ENCODE assay signal across 19 cellular contexts in the genomic region with DNA sequence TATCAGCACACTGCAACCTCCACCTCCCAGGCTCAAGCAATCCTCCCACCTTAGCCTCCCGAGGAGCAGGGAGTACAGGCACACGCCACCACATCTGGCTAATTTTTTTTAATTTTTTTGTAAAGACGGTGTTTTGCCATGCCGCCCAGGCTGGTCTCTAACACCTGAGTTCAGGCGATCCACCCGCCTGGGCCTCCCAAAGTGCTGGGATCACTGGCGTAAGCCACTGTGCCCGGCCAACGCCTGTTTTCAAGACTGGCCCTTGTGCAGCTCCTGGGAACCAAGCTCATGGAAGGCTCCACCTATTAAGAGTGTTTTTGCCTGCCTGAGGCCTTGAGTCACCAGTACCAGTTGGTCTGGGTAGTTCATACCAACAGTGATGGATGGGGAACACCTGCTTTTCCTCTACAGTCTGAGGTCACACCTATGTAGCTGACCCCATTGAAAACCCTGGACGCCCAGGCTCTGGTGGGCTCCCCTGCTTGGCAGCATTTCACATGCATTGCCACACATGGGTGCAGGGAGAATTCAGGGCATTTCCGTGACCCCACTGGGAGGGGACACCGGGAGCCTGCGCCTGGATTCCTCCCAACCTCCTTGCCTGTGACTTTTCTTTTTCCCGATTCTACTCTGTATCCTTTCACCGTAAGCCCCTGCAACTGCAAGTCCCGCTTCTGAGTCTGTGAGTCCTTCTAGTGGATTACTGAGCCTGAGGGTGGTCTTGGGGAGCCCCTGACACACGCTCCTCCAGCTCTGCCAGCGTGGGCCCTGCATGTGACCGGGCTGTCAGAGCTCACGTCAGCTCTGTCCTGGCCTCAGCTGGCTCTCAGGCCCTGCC.
A peak's percentile ranks its signal among the peaks of the same experiment; 100 is the strongest.
DNase-seq lines count a peak whose midpoint lies in the region; ATAC-seq and TF ChIP-seq lines count a peak whose summit lies in the region.
"Had no signal": no experiment of that assay in that cellular context is flagged by ENCODE, and none has a peak within 500 bp of the region (broad histone marks: within the 10 kb centered on the region; RNA-seq: fewer than 3 reads in every experiment).

No MANE protein-coding gene starts in this region.

- no peak overlapping the region for H3K27ac ChIP-seq in endodermal cell (ENCODE audit: low read depth, low read length)

- no peak for TF ChIP-seq CTCF in endodermal cell (conservative IDR thresholded peaks at IDR 0.05)

- H3K9me3 ChIP-seq in endodermal cell (ENCODE audit: control insufficient read depth, low read length) = no peaks in the 10 kb centered on the region

- no peak overlapping the region for H3K9ac ChIP-seq in endodermal cell (ENCODE audit: extremely low read depth, low read length, poor library complexity, severe bottlenecking)

- DNase-seq in activated gamma-delta T cell treated with Interleukin-2 at 50 U/mL for 16 hours (peak; percentile 1), activated gamma-delta T cell (lab: John Stamatoyannopoulos, UW) (no peak), endodermal cell (peak; percentile 24), myocyte (ENCODE audit: low read depth) (peak; percentile 92), ureter (ENCODE audit: low spot score) (peak; percentile 36), NCI-H1436 (lab: John Stamatoyannopoulos, UW) (no peak)
- no peak for DNase-seq in stimulated activated CD4-positive, alpha-beta T cell treated with anti-CD3 and anti-CD28 coated beads, Interleukin-2, amount 100 ng/mL, for 48 hours
- DNase-seq: DMS79; H9; NCI-H1417 treated with DMSO at 0.1 percent for 48 hours; NCI-H2029; NCI-H2171; NCI-H446; NCI-H69; NK-92 treated with Interleukin-12 subunit alpha and Interleukin-12 subunit beta, amount 100 ng/mL, for 24 hours; OCI-M1 had no signal

- 89 to 95% methylated on average over 16 to 20 of the region's 20 CpGs for WGBS in endodermal cell (ENCODE audit: insufficient coverage in 1 of 2, insufficient read length in 1 of 2), 2 experiments

- ATAC-seq in HG02759 (IDR thresholded peaks at IDR 0.05; ENCODE audit: unreplicated experiment) = no peak
- ATAC-seq: CD8-positive, alpha-beta T cell; K562 had no signal

- H3K4me1 Mint-ChIP-seq in endodermal cell = no peaks in the 10 kb centered on the region
- H3K4me1 Mint-ChIP-seq: H9 had no signal

- no peak overlapping the region for H3K4me3 ChIP-seq in endodermal cell (ENCODE audit: low read length)
- H3K4me3 ChIP-seq: K562 had no signal

- H3K4me3 Mint-ChIP-seq in endodermal cell = no peak overlapping the region
- H3K4me3 Mint-ChIP-seq: CD8-positive, alpha-beta T cell; H9 had no signal

- no peak overlapping the region for H3K27ac Mint-ChIP-seq in endodermal cell
- H3K27ac Mint-ChIP-seq: CD8-positive, alpha-beta T cell; H9 had no signal

- no peaks in the 10 kb centered on the region for H3K27me3 Mint-ChIP-seq in endodermal cell (ENCODE audit: insufficient read depth)

- H3K27me3 ChIP-seq in endodermal cell (ENCODE audit: control insufficient read depth, insufficient read depth, low read length, poor library complexity, severe bottlenecking) = no peaks in the 10 kb centered on the region

- H3K9me3 Mint-ChIP-seq in endodermal cell = peaks cover 4% of the 10 kb centered on the region

- no peaks in the 10 kb centered on the region for H3K36me3 Mint-ChIP-seq in endodermal cell (ENCODE audit: low read depth)
- H3K36me3 Mint-ChIP-seq: CD8-positive, alpha-beta T cell had no signal

- no peaks in the 10 kb centered on the region for H3K36me3 ChIP-seq in endodermal cell (ENCODE audit: control insufficient read depth, insufficient read depth, low read length)

- H3K4me1 ChIP-seq in endodermal cell (ENCODE audit: control insufficient read depth, insufficient read depth, low read length) = no peaks in the 10 kb centered on the region

Comparison
In these comparisons a context has a peak if more than half of its experiments do, and no peak if none do; other contexts are left out.
1. DNase-seq: peak in activated gamma-delta T cell treated with Interleukin-2 at 50 U/mL for 16 hours (single experiment), endodermal cell (single experiment), myocyte (single experiment) and ureter (single experiment); none in activated gamma-delta T cell (single experiment), stimulated activated CD4-positive, alpha-beta T cell treated with anti-CD3 and anti-CD28 coated beads, Interleukin-2, amount 100 ng/mL, for 48 hours (0 of 2) and NCI-H1436 (single experiment).